ENCODE assay signal across 31 cellular contexts in genomic region chr20:42635699-42636411, GRCh38.
"Had no signal": no experiment of that assay in that cellular context is flagged by ENCODE, and none has a peak within 500 bp of the region (broad histone marks: within the 10 kb centered on the region; RNA-seq: fewer than 3 reads in every experiment).

No MANE protein-coding gene starts in this region.

- H3K27me3 ChIP-seq: adrenal gland, body of pancreas, breast epithelium, Peyer's patch, SJSA1 had no signal

- H3K36me3 ChIP-seq: adrenal gland, breast epithelium, Peyer's patch, SJSA1 had no signal

- H3K27ac ChIP-seq: adrenal gland, body of pancreas, breast epithelium, Peyer's patch, SJSA1 had no signal

- H3K9me3 ChIP-seq: adrenal gland, body of pancreas, breast epithelium, Peyer's patch had no signal

- ATAC-seq: activated CD4-positive, alpha-beta T cell treated with anti-CD3 and anti-CD28 coated beads for 36 hours; activated CD4-positive, CD25-positive, alpha-beta regulatory T cell treated with anti-CD3 and anti-CD28 coated beads, Interleukin-2, amount 50 U/mL, for 24 hours; activated naive CD4-positive, alpha-beta T cell treated with anti-CD3 and anti-CD28 coated beads, Interleukin-2, amount 50 U/mL, for 72 hours; activated T-cell treated with anti-CD3 and anti-CD28 coated beads, Interleukin-2, amount 50 U/mL, for 4 hours; body of pancreas; PC-3; WTC11 had no signal

- H3K4me3 ChIP-seq: adrenal gland, body of pancreas, breast epithelium, Peyer's patch, SJSA1 had no signal

- H3K4me1 ChIP-seq: adrenal gland, breast epithelium, Peyer's patch, SJSA1 had no signal

- DNase-seq: activated CD4-positive, alpha-beta memory T cell treated with anti-CD3 and anti-CD28 coated beads for 36 hours; activated CD4-positive, alpha-beta T cell treated with anti-CD3 and anti-CD28 coated beads for 36 hours; activated CD4-positive, alpha-beta T cell treated with anti-CD3 and anti-CD28 coated beads, Interleukin-2, amount 50 U/mL, for 1 hour; activated CD8-positive, alpha-beta memory T cell treated with anti-CD3 and anti-CD28 coated beads, Interleukin-2, amount 50 U/mL, for 4 hours; activated gamma-delta T cell treated with Interleukin-2 at 50 U/mL for 16 hours; activated naive CD4-positive, alpha-beta T cell treated with anti-CD3 and anti-CD28 coated beads for 36 hours; activated T-cell treated with anti-CD3 and anti-CD28 coated beads for 4 hours; activated T-cell treated with anti-CD3 and anti-CD28 coated beads, Interleukin-2, amount 50 U/mL, for 4 hours; adrenal gland; body of pancreas; Karpas-422; KBM-7; NCI-H1105; NCI-H1417 treated with DMSO at 0.1 percent for 48 hours; NCI-H187 treated with DMSO at 0.1 percent for 48 hours; NCI-H2081 treated with DMSO at 0.1 percent for 48 hours; NCI-H226; NCI-H526; NCI-H748 treated with DMSO at 0.1 percent for 48 hours; NK-92 treated with Interleukin-12 subunit alpha and Interleukin-12 subunit beta, amount 100 ng/mL, for 24 hours; PC-3; Peyer's patch; RPMI8226; SHP77 treated with DMSO at 0.1 percent for 48 hours; SK-N-SH had no signal

- FAIRE-seq: astrocyte had no signal
